Comparison of ENCODE assay signal across 18 cellular contexts in genomic region chr10:31584789-31585406, GRCh38.
"Had no signal": no experiment of that assay in that cellular context is flagged by ENCODE, and none has a peak within 500 bp of the region (broad histone marks: within the 10 kb centered on the region; RNA-seq: fewer than 3 reads in every experiment).

No MANE protein-coding gene starts in this region.

- H3K9me3 ChIP-seq: adrenal gland, esophagus muscularis mucosa had no signal

- H3K4me3 Mint-ChIP-seq: naive thymus-derived CD8-positive, alpha-beta T cell; type B pancreatic cell had no signal

- ATAC-seq: naive thymus-derived CD8-positive, alpha-beta T cell; stimulated activated naive CD8-positive, alpha-beta T cell treated with anti-CD3 and anti-CD28 coated beads, Interleukin-15, Interleukin-2, amounts not matched to agents 100 U/mL and 50 U/mL, for 24 hours had no signal

- H3K27me3 ChIP-seq: adrenal gland, esophagus muscularis mucosa had no signal

- H3K27ac Mint-ChIP-seq: naive thymus-derived CD8-positive, alpha-beta T cell; type B pancreatic cell had no signal

- H3K4me3 ChIP-seq: adrenal gland, esophagus muscularis mucosa, SK-N-MC had no signal

- H3K9me3 Mint-ChIP-seq: type B pancreatic cell had no signal

- H3K27me3 Mint-ChIP-seq: type B pancreatic cell had no signal

- DNase-seq: activated CD4-positive, alpha-beta T cell treated with anti-CD3 and anti-CD28 coated beads, Interleukin-2, amount 50 U/mL, for 48 hours; activated CD4-positive, CD25-positive, alpha-beta regulatory T cell treated with anti-CD3 and anti-CD28 coated beads, Interleukin-2, amount 50 U/mL, for 72 hours; activated naive CD4-positive, alpha-beta T cell treated with anti-CD3 and anti-CD28 coated beads, Interleukin-2, amount 50 U/mL, for 16 hours; activated T-cell treated with anti-CD3 and anti-CD28 coated beads, Interleukin-2, amount 50 U/mL, for 1 hour; caudate nucleus; foreskin fibroblast; glutamatergic neuron; naive thymus-derived CD8-positive, alpha-beta T cell; occipital lobe; stimulated activated CD4-positive, alpha-beta T cell treated with anti-CD3 and anti-CD28 coated beads, Interleukin-4, amount 100 ng/mL, for 4 hours; stimulated activated CD8-positive, alpha-beta memory T cell treated with anti-CD3 and anti-CD28 coated beads, Interleukin-4, amount 100 ng/mL, for 48 hours; stimulated activated naive CD8-positive, alpha-beta T cell treated with anti-CD3 and anti-CD28 coated beads, Interleukin-15, Interleukin-2, amounts not matched to agents 100 U/mL and 50 U/mL, for 24 hours; T-helper 1 cell; T1000 had no signal

- H3K36me3 Mint-ChIP-seq: type B pancreatic cell had no signal

- H3K27ac ChIP-seq: SK-N-MC had no signal

- H3K36me3 ChIP-seq: adrenal gland, esophagus muscularis mucosa had no signal
